In the genomic region with DNA sequence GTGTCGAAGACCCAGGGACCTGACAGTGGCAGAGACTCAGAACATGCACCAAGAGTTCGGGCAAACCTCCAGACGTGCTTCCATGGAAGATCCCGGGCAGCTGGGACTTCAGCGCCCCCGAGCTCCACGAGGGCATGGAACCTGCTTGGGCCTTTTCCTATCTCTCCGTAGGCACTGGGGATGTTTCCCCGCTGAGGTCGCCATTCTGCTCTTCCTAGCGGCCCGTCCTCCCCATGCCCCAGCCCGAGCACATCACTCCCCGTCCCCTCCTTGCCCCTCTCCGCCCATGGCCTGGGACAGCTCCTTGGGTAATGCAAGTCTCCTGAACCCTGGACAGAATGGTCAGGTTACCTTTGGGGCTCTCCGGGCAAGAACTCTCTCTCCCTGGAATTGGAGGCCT, we compare ENCODE assay signal across 23 cellular contexts. TPM values are rescaled to one million over a fixed set of nuclear protein-coding genes. Genes with fewer than 3 reads are reported as not detected.
A peak's percentile ranks its signal among the peaks of the same experiment; 100 is the strongest.
DNase-seq lines count a peak whose midpoint lies in the region; ATAC-seq and TF ChIP-seq lines count a peak whose summit lies in the region.
"Had no signal": no experiment of that assay in that cellular context is flagged by ENCODE, and none has a peak within 500 bp of the region (broad histone marks: within the 10 kb centered on the region; RNA-seq: fewer than 3 reads in every experiment).

No MANE protein-coding gene starts in this region.

- CTCF ChIA-PET in PC-9 (lab: Charles Lee): interaction anchor here (0.6 kb wide), 1 partner anchor 935 kb away, joined by 3 read pairs; no protein-coding TSS in a partner anchor

- peak overlapping the region; percentile 14; the same call in 1 of the 2 replicates for H3K4me2 ChIP-seq in PC-9

- H3K36me3 ChIP-seq in PC-9 (ENCODE audit: low read depth) (no peaks in the 10 kb centered on the region), endodermal cell (ENCODE audit: control insufficient read depth, insufficient read depth, low read length) (no peaks in the 10 kb centered on the region), mucosa of rectum (ENCODE audit: control insufficient read depth in 2 of 2, insufficient read depth in 2 of 2, low read length in 2 of 2) (no peaks in the 10 kb centered on the region), transverse colon (no peaks in the 10 kb centered on the region)
- H3K36me3 ChIP-seq: Peyer's patch had no signal

- 91 to 93% methylated on average over 8 to 16 of the region's 16 CpGs for WGBS in endodermal cell (ENCODE audit: insufficient coverage in 1 of 2, insufficient read length in 1 of 2), 2 experiments
- WGBS in transverse colon (ENCODE audit: low coverage in 1 of 2), 2 donors: 89% methylated on average over 16 of the region's 16 CpGs; no CpG with 5 or more reads in 1 of the 2 donors

- intact Hi-C loops in PC-9 (cut with micrococcal nuclease; ENCODE audit: unreplicated experiment) (loop anchor here (1.0 kb wide), 1 partner anchor 78 kb away; no protein-coding TSS in a partner anchor), transverse colon (cut with DNase I; ENCODE audit: low total_unique reads) (no loop called here)

- no peak overlapping the region for H3K4me3 ChIP-seq in PC-9
- no peak overlapping the region for H3K4me3 ChIP-seq in endodermal cell (ENCODE audit: low read length)
- peak overlapping the region in 1 of 2 donors; percentile 10 for H3K4me3 ChIP-seq in mucosa of rectum (ENCODE audit: low read length in 2 of 2)
- H3K4me3 ChIP-seq in transverse colon: no peak overlapping the region
- H3K4me3 ChIP-seq: GM23248, Peyer's patch had no signal

- peaks cover 12% of the 10 kb centered on the region for H3K4me1 ChIP-seq in PC-9 (replicated peaks; ENCODE audit: insufficient read depth)
- no peaks in the 10 kb centered on the region for H3K4me1 ChIP-seq in endodermal cell (ENCODE audit: control insufficient read depth, insufficient read depth, low read length)
- peaks cover 6 to 22% of the 10 kb centered on the region in 2 donors for H3K4me1 ChIP-seq in mucosa of rectum (ENCODE audit: control insufficient read depth in 2 of 2, insufficient read depth in 2 of 2, low read length in 2 of 2)
- H3K4me1 ChIP-seq in transverse colon: peaks cover 0 to 20% (median 7%) of the 10 kb centered on the region in 4 donors

- ATAC-seq in HG03135 (IDR thresholded peaks at IDR 0.05; ENCODE audit: unreplicated experiment): no peak

- no peaks in the 10 kb centered on the region for H3K9me3 Mint-ChIP-seq in endodermal cell
- H3K9me3 Mint-ChIP-seq: CD4-positive, alpha-beta T cell; H9 had no signal

- no peaks in the 10 kb centered on the region for H3K9me3 ChIP-seq in PC-9 (ENCODE audit: insufficient read depth, low read depth)
- no peaks in the 10 kb centered on the region for H3K9me3 ChIP-seq in endodermal cell (ENCODE audit: control insufficient read depth, low read length)
- H3K9me3 ChIP-seq in mucosa of rectum (ENCODE audit: control insufficient read depth in 2 of 2, low read length in 2 of 2): no peaks in the 10 kb centered on the region
- H3K9me3 ChIP-seq in transverse colon: no peaks in the 10 kb centered on the region
- H3K9me3 ChIP-seq: Peyer's patch had no signal

- BruUV-seq in PC-9 (replicated peaks; lab: Mats Ljungman, UMichigan): no TSS peak

- H3F3A ChIP-seq in PC-9 (ENCODE audit: insufficient read depth, low read depth): no peaks in the 10 kb centered on the region

- TF ChIP-seq EP300 in transverse colon (IDR thresholded peaks at IDR 0.05; ENCODE audit: low read depth): no peak

- H3K27ac ChIP-seq in PC-9 (no peak overlapping the region), endodermal cell (ENCODE audit: low read depth, low read length) (no peak overlapping the region), mucosa of rectum (ENCODE audit: low read depth in 2 of 2, low read length in 2 of 2) (peak overlapping the region; percentile 68 to 74), transverse colon (peak overlapping the region in 3 of 4 donors; percentile 48 to 62 (median 60))
- H3K27ac ChIP-seq: GM23248 had no signal

- TF ChIP-seq POLR2A in transverse colon (IDR thresholded peaks at IDR 0.05) (no peak), erythroblast (IDR thresholded peaks at IDR 0.05; ENCODE audit: low read length) (no peak)

- no peaks in the 10 kb centered on the region for H3K9me2 ChIP-seq in PC-9 (ENCODE audit: insufficient read depth)

- no peak overlapping the region for H3K27ac Mint-ChIP-seq in endodermal cell
- H3K27ac Mint-ChIP-seq: CD4-positive, alpha-beta T cell; H9; HFFc6 had no signal

- no peak overlapping the region for H2AFZ ChIP-seq in PC-9
- H2AFZ ChIP-seq: GM23248 had no signal

- POLR2A ChIA-PET in PC-9 (lab: Charles Lee; ENCODE audit: unreplicated experiment): no interaction called here

- no peak overlapping the region for H3K9ac ChIP-seq in endodermal cell (ENCODE audit: extremely low read depth, low read length, poor library complexity, severe bottlenecking)
- no peak overlapping the region for H3K9ac ChIP-seq in mucosa of rectum (ENCODE audit: low read depth in 1 of 2, low read length in 2 of 2)
- H3K9ac ChIP-seq: GM23248 had no signal

- TF ChIP-seq CTCF in PC-9 (conservative IDR thresholded peaks at IDR 0.05) (no peak), endodermal cell (conservative IDR thresholded peaks at IDR 0.05) (no peak), transverse colon (IDR thresholded peaks at IDR 0.05) (no peak)

- no peaks in the 10 kb centered on the region for H3K4me1 Mint-ChIP-seq in endodermal cell

- no peaks in the 10 kb centered on the region for H3K36me3 Mint-ChIP-seq in endodermal cell (ENCODE audit: low read depth)

- in situ Hi-C loops in transverse colon (cut with MboI; ENCODE audit: low pct_ligation_motif_present in 1 of 4, low pct_unique_long_range_greater_than_20kb in 1 of 4, low sequenced_read_pairs in 3 of 4) (no loop called here), G401 (cut with HindIII; ENCODE audit: low sequenced_read_pairs) (no loop called here)

- H3K27me3 ChIP-seq in PC-9 (ENCODE audit: insufficient read depth, low read depth) (no peaks in the 10 kb centered on the region), endodermal cell (ENCODE audit: control insufficient read depth, insufficient read depth, low read length, poor library complexity, severe bottlenecking) (no peaks in the 10 kb centered on the region), mucosa of rectum (ENCODE audit: control insufficient read depth in 2 of 2, insufficient read depth in 2 of 2, low read length in 2 of 2) (peaks cover 0 to 3% of the 10 kb centered on the region in 2 donors), transverse colon (no peaks in the 10 kb centered on the region)
- H3K27me3 ChIP-seq: Peyer's patch had no signal

- H3K79me2 ChIP-seq in PC-9 (ENCODE audit: low read depth): no peaks in the 10 kb centered on the region

- H3K27me3 Mint-ChIP-seq in endodermal cell (ENCODE audit: insufficient read depth): peaks cover 3% of the 10 kb centered on the region

- no peaks in the 10 kb centered on the region for H4K20me1 ChIP-seq in PC-9 (ENCODE audit: insufficient read depth)

- no peak for DNase-seq in PC-9
- DNase-seq in endodermal cell: peak; percentile 37
- DNase-seq in transverse colon: no peak
- DNase-seq in G401 (ENCODE audit: low spot score): no peak
- DNase-seq in erythroblast (lab: John Stamatoyannopoulos, UW): no peak
- DNase-seq: CD4-positive, alpha-beta T cell; COR-L47; DMS 273 treated with DMSO at 0.1 percent for 48 hours; DND-41; GM23248; H9; HFFc6; KBM-7; NCI-H1105; NCI-H2029 treated with DMSO at 0.1 percent for 48 hours; NCI-H226; NCI-H510A treated with DMSO at 0.1 percent for 48 hours; NCI-H748 treated with DMSO at 0.1 percent for 48 hours; Right ventricle myocardium superior had no signal

- H3K4me3 Mint-ChIP-seq in endodermal cell: no peak overlapping the region
- H3K4me3 Mint-ChIP-seq: CD4-positive, alpha-beta T cell; H9; HFFc6 had no signal

RNA-seq across cellular contexts. Expression of gene SHH, which starts 32.3 kb away (rescaled TPM):
- not detected in 2 replicates for total RNA-seq in PC-9 (2021)
- total RNA-seq in endodermal cell: 1 to 10 TPM in 1 of 2 donors, under 1 TPM in 1; 0.99 to 1.6 TPM
- 0.93 TPM for polyA plus RNA-seq in endodermal cell (2013, experiment 1 of 2)
- 0.41 TPM for polyA plus RNA-seq in endodermal cell (2013, experiment 2 of 2)
- total RNA-seq in transverse colon: 1 to 10 TPM in 3 of 4 donors, under 1 TPM in 1; 0.40 to 3.7 (median 2.0) TPM
- not detected in 2 replicates for total RNA-seq in G401 (2014; rRNA removed; shearing (Covaris generic))
- total RNA-seq: CD4-positive, alpha-beta T cell; GM23248; HFFc6; Right ventricle myocardium superior had no signal
- polyA plus RNA-seq: BJ, GM23248 had no signal

Comparison
In these comparisons a context has a peak if more than half of its experiments do, and no peak if none do; other contexts are left out.
1. H3K27ac ChIP-seq: peak in mucosa of rectum (2 of 2) and transverse colon (3 of 4); none in PC-9 (single experiment) and endodermal cell (single experiment).